Comparison of ENCODE assay signal across 8 cellular contexts in genomic region chr1:22105611-22106207, GRCh38. TPM values are rescaled to one million over a fixed set of nuclear protein-coding genes. Genes with fewer than 3 reads are reported as not detected.
A peak's percentile ranks its signal among the peaks of the same experiment; 100 is the strongest.
DNase-seq lines count a peak whose midpoint lies in the region; ATAC-seq and TF ChIP-seq lines count a peak whose summit lies in the region.

No MANE protein-coding gene starts in this region.

- H3K27me3 ChIP-seq in H7 (ENCODE audit: control insufficient read depth, insufficient read depth, low read length) (no peaks in the 10 kb centered on the region), gastrocnemius medialis (no peaks in the 10 kb centered on the region)

- intact Hi-C loops in activated T-helper 1 cell treated with anti-CD3 and anti-CD28 coated beads, Interleukin-12 subunit alpha, Interleukin-12 subunit beta, Interleukin-2, Interleukin-4 antibody, amounts not matched to agents 30 ng/mL and 10 ng/mL and 1 ng/mL, durations not matched to agents 14 hours and 24 hours and 36 hours (cut with micrococcal nuclease): loop anchor here (1.0 to 2.0 kb wide), 4 partner anchors 13 to 311 kb away; no protein-coding TSS in a partner anchor
- intact Hi-C loops in left cardiac atrium (cut with DNase I) (loop anchor here (2.0 to 10.0 kb wide), 3 partner anchors 169 to 311 kb away; no protein-coding TSS in a partner anchor), gastrocnemius medialis (cut with DNase I; ENCODE audit: low total_unique reads) (loop anchor here (10.0 kb wide), 1 partner anchor 309 kb away; no protein-coding TSS in a partner anchor)

- H3K4me1 Mint-ChIP-seq in activated T-helper 1 cell treated with anti-CD3 and anti-CD28 coated beads, Interleukin-12 subunit alpha, Interleukin-12 subunit beta, Interleukin-2, Interleukin-4 antibody, amounts not matched to agents 30 ng/mL and 10 ng/mL and 1 ng/mL, durations not matched to agents 14 hours and 24 hours and 36 hours (ENCODE audit: low read depth): peaks cover 50% of the 10 kb centered on the region

- H3K27ac ChIP-seq in gastrocnemius medialis: no peak overlapping the region

- peak; percentile 73 to 82 (median 79) for TF ChIP-seq CTCF in gastrocnemius medialis (IDR thresholded peaks at IDR 0.05 in 4 of 5, conservative IDR thresholded peaks at IDR 0.05 in 1 of 5)

- no peak for TF ChIP-seq POLR2A in gastrocnemius medialis (IDR thresholded peaks at IDR 0.05)

- in situ Hi-C loops in Caki2 (cut with HindIII; ENCODE audit: low pct_unique_long_range_greater_than_20kb, low sequenced_read_pairs) (no loop called here), gastrocnemius medialis (cut with MboI; ENCODE audit: low sequenced_read_pairs in 4 of 4) (loop anchor here in 2 of 4 donors (10.0 to 25.0 kb wide), 3 partner anchors 169 to 532 kb away; partner anchors contain the start of genes C1QA (in 2 of the 2) and C1QC (in 2 of the 2))

- DNase-seq in Caki2 (ENCODE audit: low read depth): peak; percentile 30
- DNase-seq in H7: peak; percentile 70
- peak; percentile 19 to 63 for DNase-seq in NCI-H524 (lab: John Stamatoyannopoulos, UW)
- no peak for DNase-seq in activated T-helper 1 cell treated with anti-CD3 and anti-CD28 coated beads, Interleukin-12 subunit alpha, Interleukin-12 subunit beta, Interleukin-2, Interleukin-4 antibody, amounts not matched to agents 30 ng/mL and 10 ng/mL and 1 ng/mL, durations not matched to agents 14 hours and 24 hours and 36 hours (ENCODE audit: low spot score)
- DNase-seq in left cardiac atrium: no peak
- no peak for DNase-seq in gastrocnemius medialis

- ATAC-seq in left cardiac atrium (peak; percentile 28 to 41), gastrocnemius medialis (peak; percentile 55 to 63), HG03520 (IDR thresholded peaks at IDR 0.05; ENCODE audit: unreplicated experiment) (no peak), HG02885 (IDR thresholded peaks at IDR 0.05; ENCODE audit: poor library complexity, unreplicated experiment) (no peak)

- H3K4me3 Mint-ChIP-seq in activated T-helper 1 cell treated with anti-CD3 and anti-CD28 coated beads, Interleukin-12 subunit alpha, Interleukin-12 subunit beta, Interleukin-2, Interleukin-4 antibody, amounts not matched to agents 30 ng/mL and 10 ng/mL and 1 ng/mL, durations not matched to agents 14 hours and 24 hours and 36 hours: no peak overlapping the region

- peak overlapping the region; percentile 89 for H3K27ac Mint-ChIP-seq in activated T-helper 1 cell treated with anti-CD3 and anti-CD28 coated beads, Interleukin-12 subunit alpha, Interleukin-12 subunit beta, Interleukin-2, Interleukin-4 antibody, amounts not matched to agents 30 ng/mL and 10 ng/mL and 1 ng/mL, durations not matched to agents 14 hours and 24 hours and 36 hours

- H3K9me3 ChIP-seq in gastrocnemius medialis: no peaks in the 10 kb centered on the region

- no peaks in the 10 kb centered on the region for H3K27me3 Mint-ChIP-seq in activated T-helper 1 cell treated with anti-CD3 and anti-CD28 coated beads, Interleukin-12 subunit alpha, Interleukin-12 subunit beta, Interleukin-2, Interleukin-4 antibody, amounts not matched to agents 30 ng/mL and 10 ng/mL and 1 ng/mL, durations not matched to agents 14 hours and 24 hours and 36 hours (ENCODE audit: insufficient read depth)

- H3K36me3 ChIP-seq in H7 (replicated peaks; ENCODE audit: control insufficient read depth, insufficient read depth, low read length) (peaks cover 3% of the 10 kb centered on the region), gastrocnemius medialis (no peaks in the 10 kb centered on the region)

- peaks cover 35% of the 10 kb centered on the region for H3K36me3 Mint-ChIP-seq in activated T-helper 1 cell treated with anti-CD3 and anti-CD28 coated beads, Interleukin-12 subunit alpha, Interleukin-12 subunit beta, Interleukin-2, Interleukin-4 antibody, amounts not matched to agents 30 ng/mL and 10 ng/mL and 1 ng/mL, durations not matched to agents 14 hours and 24 hours and 36 hours (ENCODE audit: low read depth)

- no peaks in the 10 kb centered on the region for H3K9me3 Mint-ChIP-seq in activated T-helper 1 cell treated with anti-CD3 and anti-CD28 coated beads, Interleukin-12 subunit alpha, Interleukin-12 subunit beta, Interleukin-2, Interleukin-4 antibody, amounts not matched to agents 30 ng/mL and 10 ng/mL and 1 ng/mL, durations not matched to agents 14 hours and 24 hours and 36 hours

- H3K4me3 ChIP-seq in H7 (ENCODE audit: insufficient read depth, low read depth, low read length) (no peak overlapping the region), gastrocnemius medialis (no peak overlapping the region)

- peaks cover 4 to 8% of the 10 kb centered on the region in 2 donors for H3K4me1 ChIP-seq in gastrocnemius medialis

RNA-seq across cellular contexts. Expression of gene WNT4, which starts 37.2 kb away (rescaled TPM):
- 0.20 TPM in 1 of 2 replicates, not detected in the other for total RNA-seq in Caki2 (2014; rRNA removed; shearing (Covaris generic); ENCODE audit: low replicate concordance)
- 0.33 and 0.94 TPM in 2 replicates for total RNA-seq in H7 (2014; rRNA removed; shearing (Covaris generic))
- not detected in 2 replicates for total RNA-seq in activated T-helper 1 cell treated with anti-CD3 and anti-CD28 coated beads, Interleukin-12 subunit alpha, Interleukin-12 subunit beta, Interleukin-2, Interleukin-4 antibody, amounts not matched to agents 30 ng/mL and 10 ng/mL and 1 ng/mL, durations not matched to agents 14 hours and 24 hours and 36 hours
- total RNA-seq in left cardiac atrium (under 1 TPM in 1 of 2 donors, not detected in 1; 0.18 TPM), gastrocnemius medialis (1 to 10 TPM in 1 of 4 donors, under 1 TPM in 1, not detected in 2; 0.42 to 1.1 TPM)

RNA-seq across cellular contexts. Expression of gene CDC42, which starts 53.2 kb away (rescaled TPM):
- total RNA-seq in Caki2 (2014; rRNA removed; shearing (Covaris generic); ENCODE audit: low replicate concordance): 318 and 331 TPM in 2 replicates
- 448 and 499 TPM in 2 replicates for total RNA-seq in H7 (2014; rRNA removed; shearing (Covaris generic))
- 293 and 318 TPM in 2 replicates for total RNA-seq in activated T-helper 1 cell treated with anti-CD3 and anti-CD28 coated beads, Interleukin-12 subunit alpha, Interleukin-12 subunit beta, Interleukin-2, Interleukin-4 antibody, amounts not matched to agents 30 ng/mL and 10 ng/mL and 1 ng/mL, durations not matched to agents 14 hours and 24 hours and 36 hours
- total RNA-seq in left cardiac atrium: 100 to 1,000 TPM; 149 to 170 TPM
- total RNA-seq in gastrocnemius medialis: 100 to 1,000 TPM in 3 of 4 donors, 10 to 100 TPM in 1; 77.0 to 111 (median 108) TPM

Comparison
In these comparisons a context has a peak if more than half of its experiments do, and no peak if none do; other contexts are left out.
1. DNase-seq: peak in Caki2 (single experiment), H7 (single experiment) and NCI-H524 (2 of 2); none in activated T-helper 1 cell treated with anti-CD3 and anti-CD28 coated beads, Interleukin-12 subunit alpha, Interleukin-12 subunit beta, Interleukin-2, Interleukin-4 antibody, amounts not matched to agents 30 ng/mL and 10 ng/mL and 1 ng/mL, durations not matched to agents 14 hours and 24 hours and 36 hours (single experiment), left cardiac atrium (single experiment) and gastrocnemius medialis (0 of 2).
2. ATAC-seq: peak in left cardiac atrium (2 of 2) and gastrocnemius medialis (2 of 2); none in HG03520 (single experiment) and HG02885 (single experiment).